Comparison of ENCODE assay signal across 7 cellular contexts in genomic region chr3:125928816-125929545, GRCh38. TPM values are rescaled to one million over a fixed set of nuclear protein-coding genes. Genes with fewer than 3 reads are reported as not detected.
A peak's percentile ranks its signal among the peaks of the same experiment; 100 is the strongest.
DNase-seq lines count a peak whose midpoint lies in the region; ATAC-seq and TF ChIP-seq lines count a peak whose summit lies in the region.
"Not testable (repeated sequence)": the region's sequence is repeated elsewhere in the genome, so short reads cannot be mapped to it uniquely, and the experiment has no call there.

No MANE protein-coding gene starts in this region.

- TF ChIP-seq CTCF in GM12865 (IDR thresholded peaks at IDR 0.05; ENCODE audit: insufficient read depth, low read depth, low read length, missing control alignments) (peak; percentile 53), epithelial cell of proximal tubule (conservative IDR thresholded peaks at IDR 0.05; ENCODE audit: low read depth, low read length) (peak; percentile 57)

- not testable (repeated sequence) for H3K4me3 ChIP-seq in GM12865 (ENCODE audit: low read depth, low read length); epithelial cell of proximal tubule (ENCODE audit: low read depth, low read length)

- not testable (repeated sequence) for H3K9me3 Mint-ChIP-seq in memory B cell

- H3K27me3 Mint-ChIP-seq in memory B cell = not testable (repeated sequence)

- H3K4me3 Mint-ChIP-seq in memory B cell = not testable (repeated sequence)

- not testable (repeated sequence) for ATAC-seq in memory B cell (ENCODE audit: low read depth)

- not testable (repeated sequence) for H3K4me1 Mint-ChIP-seq in memory B cell

- not testable (repeated sequence) for H3K36me3 Mint-ChIP-seq in memory B cell

- DNase-seq in GM12865 (ENCODE audit: low read depth) = peak; percentile 45
- DNase-seq in NCI-H1930 (lab: John Stamatoyannopoulos, UW) = peak; percentile 12 to 37
- peak; percentile 26 to 55 (median 34) for DNase-seq in T-helper 2 cell
- peak; percentile 91 for DNase-seq in activated effector memory CD4-positive, alpha-beta T cell treated with anti-CD3 and anti-CD28 coated beads, Interleukin-2, amount 50 U/mL, for 16 hours
- DNase-seq in epithelial cell of proximal tubule (ENCODE audit: low read depth) = not testable (repeated sequence)
- DNase-seq in memory B cell (ENCODE audit: low spot score in 2 of 2) = peak; percentile 61 to 66
- peak; percentile 25 to 51 (median 39) for DNase-seq in stimulated activated CD4-positive, alpha-beta T cell treated with anti-CD3 and anti-CD28 coated beads, Interleukin-1b, Interleukin-23, amount 100 ng/mL, for 24 hours (ENCODE audit: low read depth in 4 of 4, low spot score in 1 of 4)

- H3K27ac Mint-ChIP-seq in memory B cell = not testable (repeated sequence)

RNA-seq across cellular contexts. Expression of gene ROPN1B, which starts 40.0 kb away (rescaled TPM):
- not detected in 2 replicates for total RNA-seq in epithelial cell of proximal tubule
